Comparison of ENCODE assay signal across 8 cellular contexts in genomic region chr13:30113531-30113930, GRCh38.
DNase-seq lines count a peak whose midpoint lies in the region; FAIRE-seq and TF ChIP-seq lines count a peak whose summit lies in the region.

No MANE protein-coding gene starts in this region.

- no peak overlapping the region for H3K4me3 ChIP-seq in H1 (ENCODE audit: extremely low read depth in 1 of 4, insufficient read depth in 2 of 4, low read depth in 3 of 4, low read length in 4 of 4)

- no peak overlapping the region for H2BK20ac ChIP-seq in H1 (ENCODE audit: low read length)

- no peak overlapping the region for H4K91ac ChIP-seq in H1 (replicated peaks; ENCODE audit: insufficient read length, low read length)

- CTCF ChIA-PET in H1 (lab: Charles Lee; ENCODE audit: partially characterized antibody) = interaction anchor here (0.6 to 5.6 kb wide), 35 partner anchors 9 to 605 kb away, joined by 3 to 44 read pairs (median 5); no protein-coding TSS in a partner anchor

- FAIRE-seq in H1 (lab: Jason Lieb, UNC) = no peak

- H2AK5ac ChIP-seq in H1 (ENCODE audit: low read depth, low read length) = no peak overlapping the region

- H2BK5ac ChIP-seq in H1 (ENCODE audit: low read depth, low read length) = no peak overlapping the region

- H3K4me1 ChIP-seq in H1 (replicated peaks in 1 of 4; ENCODE audit: control insufficient read depth in 3 of 4, insufficient read depth in 4 of 4, low read length in 3 of 4) = peaks cover 0 to 13% (median 1%) of the 10 kb centered on the region in 4 experiments; a peak in 3 of 7 replicates

- no peaks in the 10 kb centered on the region for H3K9me3 Mint-ChIP-seq in nephron

- H3K4me1 Mint-ChIP-seq in nephron = peaks cover 48% of the 10 kb centered on the region

- TF ChIP-seq RAD21 in H1 (IDR thresholded peaks at IDR 0.05 in 1 of 2, conservative IDR thresholded peaks at IDR 0.05 in 1 of 2; ENCODE audit: low read depth in 2 of 2, low read length in 2 of 2) = no peak

- no peaks in the 10 kb centered on the region for H3K36me3 Mint-ChIP-seq in nephron (ENCODE audit: low read depth)

- peaks cover 28% of the 10 kb centered on the region for H3K27me3 Mint-ChIP-seq in nephron (ENCODE audit: low read depth)

- peaks cover 0 to 9% (median 3%) of the 10 kb centered on the region in 4 experiments; a peak in 3 of 7 replicates for H3K27me3 ChIP-seq in H1 (replicated peaks in 1 of 4; ENCODE audit: control insufficient read depth in 3 of 4, extremely low read depth in 1 of 4, insufficient read depth in 3 of 4, low read length in 3 of 4)

- H3K18ac ChIP-seq in H1 (ENCODE audit: extremely low read depth, low read length) = no peak overlapping the region

- H3K36me3 ChIP-seq in H1 (ENCODE audit: control insufficient read depth in 2 of 4, insufficient read depth in 4 of 4, low read length in 3 of 4) = no peaks in the 10 kb centered on the region

- 84% methylated on average over 5 of the region's 5 CpGs; no CpG with 5 or more reads in 1 of the 2 experiments for WGBS in H1 (ENCODE audit: extremely low coverage in 1 of 2, insufficient coverage in 1 of 2, insufficient read length in 1 of 2, insufficient replicate concordance in 2 of 2, low coverage in 1 of 2, low lambda C conversion rate in 2 of 2, missing lambda C conversion rate in 1 of 2), 2 experiments

- POLR2A ChIA-PET in H1 (lab: Charles Lee; ENCODE audit: partially characterized antibody) = interaction anchor here (2.7 kb wide), 1 partner anchor 150 kb away, joined by 9 read pairs; no protein-coding TSS in a partner anchor

- H3K4me3 Mint-ChIP-seq in nephron = peak overlapping the region; percentile 83 to 90 (median 87)

- no peak overlapping the region for H3K4ac ChIP-seq in H1 (replicated peaks; ENCODE audit: insufficient read length, low read depth, low read length)

- no peak overlapping the region for H4K5ac ChIP-seq in H1 (ENCODE audit: insufficient read length, low read depth, low read length)

- no peak overlapping the region for H2AFZ ChIP-seq in H1 (ENCODE audit: low read length)

- H3K9me3 ChIP-seq in H1 (ENCODE audit: insufficient read depth in 2 of 2, low read depth in 1 of 2, low read length in 1 of 2) = no peaks in the 10 kb centered on the region

- TF ChIP-seq CTCF in 22Rv1 (IDR thresholded peaks at IDR 0.05) = no peak
- no peak for TF ChIP-seq CTCF in H1 (IDR thresholded peaks at IDR 0.05; ENCODE audit: control extremely low read depth in 1 of 3, insufficient read depth in 1 of 3, low read depth in 1 of 3, low read length in 3 of 3)
- TF ChIP-seq CTCF in nephron (IDR thresholded peaks at IDR 0.05; ENCODE audit: unreplicated experiment in 3 of 3) = no peak

- H3K27ac ChIP-seq in 22Rv1 (peak overlapping the region; percentile 54; the same call in 1 of the 2 replicates), H1 (ENCODE audit: low read depth, low read length) (no peak overlapping the region)

- H4K8ac ChIP-seq in H1 (ENCODE audit: extremely low read depth, insufficient read depth, low read length) = no peak overlapping the region

- DNase-seq in NCI-H82 treated with DMSO at 0.1 percent for 48 hours (lab: John Stamatoyannopoulos, UW; ENCODE audit: unreplicated experiment) (peak; percentile 99), H1 (ENCODE audit: low read depth in 1 of 2, low spot score in 2 of 2) (no peak), iPS-NIHi7 (ENCODE audit: extremely low spot score) (no peak), NCI-H2107 (lab: John Stamatoyannopoulos, UW) (no peak), A172 (ENCODE audit: low spot score) (no peak)
- no peak for DNase-seq in activated CD4-positive, CD25-positive, alpha-beta regulatory T cell treated with anti-CD3 and anti-CD28 coated beads, Interleukin-2, amount 50 U/mL, for 72 hours

- H3K23ac ChIP-seq in H1 (ENCODE audit: insufficient read length) = no peak overlapping the region

- no peaks in the 10 kb centered on the region for H3K79me1 ChIP-seq in H1 (ENCODE audit: low read depth, low read length)

- H3K56ac ChIP-seq in H1 (replicated peaks; ENCODE audit: insufficient read length, low read depth, low read length) = no peak overlapping the region

- H4K20me1 ChIP-seq in H1 (replicated peaks in 1 of 2; ENCODE audit: control insufficient read depth in 1 of 2, insufficient read depth in 2 of 2, low read length in 2 of 2) = no peaks in the 10 kb centered on the region

- TF ChIP-seq EP300 in H1 (IDR thresholded peaks at IDR 0.05; ENCODE audit: borderline replicate concordance in 1 of 2, low read depth in 2 of 2, low read length in 2 of 2) = no peak

- no peak overlapping the region for H3K4me2 ChIP-seq in H1 (ENCODE audit: insufficient read depth in 1 of 2, low read depth in 2 of 2, low read length in 2 of 2)

- no peaks in the 10 kb centered on the region; the same call in 1 of the 2 replicates for H3K23me2 ChIP-seq in H1 (ENCODE audit: low read depth, low read length)

- no peak overlapping the region for H3K9ac ChIP-seq in H1 (replicated peaks in 1 of 4; ENCODE audit: extremely low read depth in 1 of 4, low read depth in 3 of 4, low read length in 3 of 4)

- TF ChIP-seq POLR2A in H1 (IDR thresholded peaks at IDR 0.05; ENCODE audit: control extremely low read depth in 1 of 2, low read depth in 2 of 2, low read length in 2 of 2) = no peak

- no peak overlapping the region for H2BK120ac ChIP-seq in H1 (replicated peaks; ENCODE audit: low read depth, low read length)

- H3K14ac ChIP-seq in H1 (ENCODE audit: insufficient read length) = no peak overlapping the region

- H3K79me2 ChIP-seq in H1 (ENCODE audit: control insufficient read depth in 1 of 2, insufficient read depth in 2 of 2, low read length in 2 of 2) = no peaks in the 10 kb centered on the region

- H2BK12ac ChIP-seq in H1 (ENCODE audit: low read depth, low read length) = peak overlapping the region; percentile 78; the same call in 1 of the 2 replicates

- H2BK15ac ChIP-seq in H1 (ENCODE audit: low read length) = 0 out of 2 replicates have a peak overlapping the region, but pooled peaks have one; percentile 36

- peak overlapping the region; percentile 23 to 72 (median 67) for H3K27ac Mint-ChIP-seq in nephron

TF ChIP-seq in H1, 55 proteins besides CTCF, POLR2A, EP300 and RAD21:
- no peak for TF ChIP-seq ZNF274 (IDR thresholded peaks at IDR 0.05; ENCODE audit: borderline replicate concordance, extremely low read depth, low read length)
